Comparison of ENCODE assay signal across 1 cellular context in genomic region chr3:32780071-32780734, GRCh38.
TF ChIP-seq lines count a peak whose summit lies in the region.

No MANE protein-coding gene starts in this region.

TF ChIP-seq in HCT116, 20 proteins besides CTCF, POLR2A, EP300 and RAD21 (continued from another document):
- TF ChIP-seq MAX (IDR thresholded peaks at IDR 0.05) (no peak), POLR2AphosphoS5 (IDR thresholded peaks at IDR 0.05; ENCODE audit: low read depth, low read length) (no peak), CBX3 (IDR thresholded peaks at IDR 0.05; ENCODE audit: low read depth) (no peak), ZBTB33 (IDR thresholded peaks at IDR 0.05; ENCODE audit: extremely low read depth, insufficient replicate concordance, low read length) (no peak)
